In the genomic region with DNA sequence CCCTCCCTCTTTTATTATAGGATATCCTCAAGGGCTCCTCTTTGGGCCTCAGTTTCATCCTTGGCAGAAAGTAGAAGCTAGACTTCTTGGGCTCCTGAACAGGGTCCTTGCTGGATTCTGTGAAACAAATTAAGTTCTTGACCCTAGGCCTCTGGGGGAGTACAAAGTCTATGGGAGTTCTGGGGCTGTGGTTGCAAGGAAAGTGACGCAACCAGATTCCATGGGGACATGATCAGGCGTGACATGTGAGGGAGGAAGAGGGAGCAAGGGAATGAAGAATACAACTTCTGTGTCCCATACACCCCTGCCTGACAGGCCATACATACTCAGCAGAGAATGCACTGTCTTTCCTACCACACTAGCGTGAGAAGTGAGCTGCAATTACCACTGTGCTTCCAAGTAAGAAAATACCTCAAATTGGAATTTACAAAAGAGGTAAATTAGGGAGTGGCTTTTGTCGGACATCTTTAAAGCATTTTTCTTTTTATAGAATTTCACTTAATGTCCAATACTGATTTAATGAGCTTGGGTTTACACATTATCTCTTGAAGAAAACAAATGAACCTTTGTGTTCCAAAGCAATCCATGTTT, we compare ENCODE assay signal across 1 cellular context.
TF ChIP-seq lines count a peak whose summit lies in the region.

No MANE protein-coding gene starts in this region.

TF ChIP-seq in HepG2, 621 proteins besides CTCF, POLR2A, EP300 and RAD21 (continues in another document):
- TF ChIP-seq AKAP8 (CRISPR knock-in tag; IDR thresholded peaks at IDR 0.05) (no peak), GATAD2A (CRISPR knock-in tag; IDR thresholded peaks at IDR 0.05) (peak; percentile 88), PATZ1 (CRISPR knock-in tag; IDR thresholded peaks at IDR 0.05) (peak; percentile 63), ZBTB7B (CRISPR knock-in tag; IDR thresholded peaks at IDR 0.05) (no peak), ZNF574 (CRISPR knock-in tag; IDR thresholded peaks at IDR 0.05) (peak; percentile 47; the same call in 1 of the 2 replicates), HNF4G (IDR thresholded peaks at IDR 0.05; ENCODE audit: borderline replicate concordance, low read depth, low read length) (peak; percentile 84), HNF4G (CRISPR knock-in tag; IDR thresholded peaks at IDR 0.05; ENCODE audit: borderline replicate concordance, low read depth) (0 out of 2 replicates have a peak, but pooled peaks have one; percentile 37), HNF4A (CRISPR knock-in tag; IDR thresholded peaks at IDR 0.05) (peak; percentile 87), ZFP41 (CRISPR knock-in tag; IDR thresholded peaks at IDR 0.05; ENCODE audit: borderline replicate concordance) (no peak), XRCC5 (optimal IDR thresholded peaks at IDR 0.05; ENCODE audit: low read length) (peak; percentile 39), MEIS2 (CRISPR knock-in tag; IDR thresholded peaks at IDR 0.05) (0 out of 2 replicates have a peak, but pooled peaks have one; percentile 34), ZNF331 (CRISPR knock-in tag; IDR thresholded peaks at IDR 0.05) (0 out of 2 replicates have a peak, but pooled peaks have one; percentile 44), ZFX (CRISPR knock-in tag; IDR thresholded peaks at IDR 0.05; ENCODE audit: low read depth) (peak; percentile 26; the same call in 1 of the 2 replicates), THRA (CRISPR knock-in tag; IDR thresholded peaks at IDR 0.05; ENCODE audit: borderline replicate concordance) (peak; percentile 46; the same call in 1 of the 2 replicates), IRF2 (CRISPR knock-in tag; IDR thresholded peaks at IDR 0.05) (peak; percentile 26; the same call in 1 of the 2 replicates), ARID5B (CRISPR knock-in tag; IDR thresholded peaks at IDR 0.05) (peak; percentile 75), MXI1 (IDR thresholded peaks at IDR 0.05; ENCODE audit: borderline replicate concordance, low read depth, low read length) (0 out of 3 replicates have a peak, but pooled peaks have one; percentile 40), KDM6A (CRISPR knock-in tag; IDR thresholded peaks at IDR 0.05; ENCODE audit: low read depth) (0 out of 2 replicates have a peak, but pooled peaks have one; percentile 60), HDAC2 (CRISPR knock-in tag; IDR thresholded peaks at IDR 0.05) (peak; percentile 46; the same call in 1 of the 2 replicates), ZMYM4 (CRISPR knock-in tag; IDR thresholded peaks at IDR 0.05) (0 out of 2 replicates have a peak, but pooled peaks have one; percentile 14), ZNF205 (CRISPR knock-in tag; IDR thresholded peaks at IDR 0.05) (peak; percentile 41; the same call in 1 of the 2 replicates), IKZF5 (CRISPR knock-in tag; IDR thresholded peaks at IDR 0.05) (0 out of 2 replicates have a peak, but pooled peaks have one; percentile 52), ZNF17 (CRISPR knock-in tag; IDR thresholded peaks at IDR 0.05) (no peak), FOXK1 (CRISPR knock-in tag; IDR thresholded peaks at IDR 0.05; ENCODE audit: borderline replicate concordance, low read depth) (peak; percentile 43; the same call in 1 of the 2 replicates), TEAD3 (CRISPR knock-in tag; optimal IDR thresholded peaks at IDR 0.05; ENCODE audit: borderline replicate concordance) (peak; percentile 92), TFDP1 (CRISPR knock-in tag; IDR thresholded peaks at IDR 0.05; ENCODE audit: borderline replicate concordance) (peak; percentile 36; the same call in 1 of the 2 replicates), RXRA (CRISPR knock-in tag; IDR thresholded peaks at IDR 0.05) (peak; percentile 40; the same call in 1 of the 2 replicates), NR2F6 (IDR thresholded peaks at IDR 0.05) (peak; percentile 66), NR2F6 (CRISPR knock-in tag; IDR thresholded peaks at IDR 0.05) (peak; percentile 76; the same call in 1 of the 2 replicates), MAFK (conservative IDR thresholded peaks at IDR 0.05 in 1 of 2, IDR thresholded peaks at IDR 0.05 in 1 of 2; ENCODE audit: low read length in 2 of 2) (no peak), TBL1XR1 (IDR thresholded peaks at IDR 0.05; ENCODE audit: borderline replicate concordance, low read length, partially characterized antibody) (peak; percentile 31)
- TF ChIP-seq, protein P1, sequence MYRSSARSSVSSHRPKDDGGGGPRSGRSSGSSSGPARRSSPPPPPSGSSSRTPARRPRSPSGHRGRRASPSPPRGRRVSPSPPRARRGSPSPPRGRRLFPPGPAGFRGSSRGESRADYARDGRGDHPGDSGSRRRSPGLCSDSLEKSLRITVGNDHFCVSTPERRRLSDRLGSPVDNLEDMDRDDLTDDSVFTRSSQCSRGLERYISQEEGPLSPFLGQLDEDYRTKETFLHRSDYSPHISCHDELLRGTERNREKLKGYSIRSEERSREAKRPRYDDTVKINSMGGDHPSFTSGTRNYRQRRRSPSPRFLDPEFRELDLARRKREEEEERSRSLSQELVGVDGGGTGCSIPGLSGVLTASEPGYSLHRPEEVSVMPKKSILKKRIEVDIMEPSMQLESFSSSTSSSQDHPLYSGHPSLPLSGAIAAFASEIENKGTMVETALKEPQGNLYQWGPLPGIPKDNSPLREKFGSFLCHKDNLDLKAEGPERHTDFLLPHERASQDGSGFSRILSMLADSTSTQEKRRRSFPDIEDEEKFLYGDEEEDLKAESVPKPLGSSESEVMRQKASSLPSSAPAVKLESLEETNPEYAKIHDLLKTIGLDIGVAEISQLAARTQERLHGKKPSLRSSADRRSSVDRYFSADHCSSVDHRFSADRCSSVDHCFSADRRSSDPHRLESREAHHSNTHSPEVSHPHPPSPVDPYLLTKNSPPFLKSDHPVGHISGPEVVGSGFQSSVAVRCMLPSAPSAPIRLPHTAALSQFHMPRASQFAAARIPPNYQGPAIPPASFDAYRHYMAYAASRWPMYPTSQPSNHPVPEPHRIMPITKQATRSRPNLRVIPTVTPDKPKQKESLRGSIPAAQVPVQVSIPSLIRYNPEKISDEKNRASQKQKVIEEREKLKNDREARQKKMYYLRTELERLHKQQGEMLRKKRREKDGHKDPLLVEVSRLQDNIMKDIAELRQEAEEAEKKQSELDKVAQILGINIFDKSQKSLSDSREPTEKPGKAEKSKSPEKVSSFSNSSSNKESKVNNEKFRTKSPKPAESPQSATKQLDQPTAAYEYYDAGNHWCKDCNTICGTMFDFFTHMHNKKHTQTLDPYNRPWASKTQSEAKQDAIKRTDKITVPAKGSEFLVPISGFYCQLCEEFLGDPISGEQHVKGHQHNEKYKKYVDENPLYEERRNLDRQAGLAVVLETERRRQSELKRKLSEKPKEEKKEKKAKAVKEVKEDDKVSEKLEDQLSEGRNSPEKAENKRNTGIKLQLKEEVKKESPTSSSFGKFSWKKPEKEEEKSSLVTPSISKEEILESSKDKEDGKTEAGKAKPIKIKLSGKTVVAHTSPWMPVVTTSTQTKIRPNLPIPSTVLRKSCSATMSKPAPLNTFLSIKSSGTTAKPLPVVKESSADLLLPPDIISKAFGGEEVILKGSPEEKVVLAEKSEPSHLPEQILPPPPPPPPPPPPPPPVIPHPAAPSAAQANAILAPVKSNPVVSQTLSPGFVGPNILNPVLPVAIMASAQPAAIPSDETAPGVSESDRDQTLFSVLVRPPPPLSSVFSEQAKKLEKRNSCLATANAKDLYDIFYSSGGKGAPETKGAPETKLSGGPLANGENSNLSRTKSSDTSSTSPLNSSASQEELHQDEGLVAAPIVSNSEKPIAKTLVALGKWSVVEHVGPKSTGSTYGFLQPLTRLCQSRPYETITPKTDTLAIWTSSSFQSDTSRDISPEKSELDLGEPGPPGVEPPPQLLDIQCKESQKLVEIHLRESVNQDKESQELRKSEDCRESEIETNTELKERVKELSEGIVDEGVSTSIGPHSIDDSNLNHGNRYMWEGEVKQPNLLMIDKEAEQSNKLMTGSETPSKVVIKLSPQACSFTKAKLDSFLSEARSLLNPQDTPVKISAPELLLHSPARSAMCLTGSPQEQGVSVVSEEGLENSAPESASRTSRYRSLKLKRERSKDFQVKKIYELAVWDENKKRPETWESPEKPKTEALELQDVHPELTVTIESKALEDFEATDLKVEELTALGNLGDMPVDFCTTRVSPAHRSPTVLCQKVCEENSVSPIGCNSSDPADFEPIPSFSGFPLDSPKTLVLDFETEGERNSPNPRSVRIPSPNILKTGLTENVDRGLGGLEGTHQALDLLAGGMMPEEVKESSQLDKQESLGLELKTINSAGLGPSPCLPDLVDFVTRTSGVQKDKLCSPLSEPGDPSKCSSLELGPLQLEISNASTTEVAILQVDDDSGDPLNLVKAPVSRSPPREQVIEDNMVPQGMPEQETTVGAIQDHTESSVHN (CRISPR knock-in tag; IDR thresholded peaks at IDR 0.05), result no peak
